ENCODE assay signal across 8 cellular contexts in the genomic region with DNA sequence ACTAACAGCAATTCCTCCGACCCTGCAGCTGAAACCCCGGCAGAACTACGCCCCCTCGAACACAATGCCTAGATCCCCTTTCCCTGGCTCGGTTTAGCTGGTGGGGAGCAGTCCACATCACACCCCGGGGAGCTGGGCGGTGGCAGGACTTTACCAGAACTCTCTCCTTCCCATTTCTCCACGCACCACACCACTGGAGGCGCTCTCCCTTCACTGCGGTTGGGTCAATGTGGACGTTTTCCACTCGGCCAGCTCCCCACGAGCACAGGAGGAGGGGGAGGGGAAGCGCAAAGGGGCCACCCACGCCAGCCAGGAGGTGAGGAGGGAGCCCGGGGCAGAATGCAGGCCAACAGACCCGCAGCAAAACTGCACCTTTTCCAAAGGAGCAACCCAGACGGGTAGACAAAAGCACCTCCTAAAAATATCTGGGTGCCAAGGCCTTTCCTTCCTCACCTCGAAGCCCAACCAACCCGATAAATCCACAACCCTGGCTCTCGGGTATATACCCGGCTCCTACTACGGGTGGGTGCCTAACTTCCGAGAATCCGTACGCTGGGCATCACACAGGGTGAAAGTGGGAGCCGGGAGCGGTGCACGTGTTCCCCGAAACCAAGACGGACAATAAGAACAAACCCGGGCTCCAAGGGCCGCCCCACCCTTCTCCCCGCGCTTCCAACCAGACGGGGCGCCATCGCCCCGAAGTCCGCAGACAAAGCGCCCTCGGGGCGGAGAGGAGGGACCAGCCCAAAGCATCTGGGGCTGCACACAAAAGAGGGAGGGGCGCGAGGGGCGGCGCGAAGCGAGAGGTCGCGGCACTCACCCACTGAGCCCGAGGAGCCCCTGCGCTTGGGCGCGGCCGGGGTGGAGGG. TPM values are rescaled to one million over a fixed set of nuclear protein-coding genes. Genes with fewer than 3 reads are reported as not detected.
DNase-seq lines count a peak whose midpoint lies in the region; ATAC-seq and TF ChIP-seq lines count a peak whose summit lies in the region.

No MANE protein-coding gene starts in this region.

- H3K27ac ChIP-seq in dorsolateral prefrontal cortex: peak overlapping the region; percentile 95 to 100 (median 99)
- H3K27ac ChIP-seq in liver (ENCODE audit: low read depth in 1 of 2, low read length in 2 of 2): peak overlapping the region; percentile 75 to 93

- intact Hi-C loops in dorsolateral prefrontal cortex (cut with DNase I): loop anchor here (1.0 to 10.0 kb wide), 5 partner anchors 34 to 324 kb away; partner anchors contain the start of gene EML6 (in 1 of the 2)

- H3K9ac ChIP-seq in liver (ENCODE audit: low read depth in 1 of 2, low read length in 2 of 2): peak overlapping the region; percentile 53 to 60

- H3K36me3 ChIP-seq in liver (ENCODE audit: control insufficient read depth in 4 of 4, insufficient read depth in 3 of 4, low read depth in 1 of 4, low read length in 3 of 4): no peaks in the 10 kb centered on the region

- H3K9me3 ChIP-seq in liver (ENCODE audit: control insufficient read depth in 4 of 4, low read length in 3 of 4): no peaks in the 10 kb centered on the region

- WGBS in liver: 5% methylated on average over 56 of the region's 56 CpGs

- TF ChIP-seq CTCF in dorsolateral prefrontal cortex (IDR thresholded peaks at IDR 0.05 in 54 of 56, conservative IDR thresholded peaks at IDR 0.05 in 2 of 56; ENCODE audit: low read depth in 1 of 56, partially characterized antibody in 56 of 56) (peak in 55 of 56 donors; percentile 36 to 79 (median 63)), liver (IDR thresholded peaks at IDR 0.05; ENCODE audit: low read depth, low read length, missing input control) (peak; percentile 42)

- TF ChIP-seq RAD21 in liver (IDR thresholded peaks at IDR 0.05): peak; percentile 3 to 75

- ATAC-seq in HG03439 (IDR thresholded peaks at IDR 0.05; ENCODE audit: unreplicated experiment) (peak; percentile 6), GM21515 (IDR thresholded peaks at IDR 0.05; ENCODE audit: unreplicated experiment) (no peak)

- H3K4me1 ChIP-seq in liver (ENCODE audit: control insufficient read depth in 4 of 4, insufficient read depth in 4 of 4, low read length in 3 of 4): peaks cover 2 to 13% (median 4%) of the 10 kb centered on the region in 4 donors

- H3K27me3 ChIP-seq in dorsolateral prefrontal cortex (no peaks in the 10 kb centered on the region), liver (ENCODE audit: control insufficient read depth in 4 of 4, insufficient read depth in 4 of 4, low read length in 3 of 4) (no peaks in the 10 kb centered on the region)

- DNase-seq in NCI-H748 (lab: John Stamatoyannopoulos, UW; ENCODE audit: unreplicated experiment) (peak; percentile 73), dorsolateral prefrontal cortex (peak; percentile 84 to 94 (median 90))
- DNase-seq in activated CD4-positive, alpha-beta T cell treated with anti-CD3 and anti-CD28 coated beads, Interleukin-2, amount 50 U/mL, for 48 hours: peak; percentile 68 to 75
- peak; percentile 63 for DNase-seq in stimulated activated CD4-positive, alpha-beta T cell treated with anti-CD3 and anti-CD28 coated beads, Interleukin-4, amount 100 ng/mL, for 24 hours

- H3K4me3 ChIP-seq in GM08714 (ENCODE audit: low read length) (peak overlapping the region; percentile 89), dorsolateral prefrontal cortex (peak overlapping the region; percentile 70 to 99 (median 94)), liver (ENCODE audit: low read depth in 1 of 3, low read length in 3 of 3) (peak overlapping the region; percentile 32 to 79 (median 58))

TF ChIP-seq in liver, 16 proteins besides CTCF, POLR2A, EP300 and RAD21:
- peak; percentile 73 for TF ChIP-seq YY1 (IDR thresholded peaks at IDR 0.05)
- TF ChIP-seq MAX (IDR thresholded peaks at IDR 0.05): peak; percentile 30
- TF ChIP-seq RXRA (IDR thresholded peaks at IDR 0.05): no peak

RNA-seq across cellular contexts. Expression of gene RTN4, which starts 1.1 kb away (rescaled TPM):
- total RNA-seq in dorsolateral prefrontal cortex (100 to 1,000 TPM; 342 to 975 (median 727) TPM), liver (100 to 1,000 TPM in 1 of 2 donors, 10 to 100 TPM in 1; 73.5 to 213 TPM)
- polyA plus RNA-seq in liver: 100 to 1,000 TPM in 1 of 2 donors, 10 to 100 TPM in 1; 88.8 to 348 TPM
